14 cellular contexts compared by ENCODE assay signal in genomic region chr10:46397767-46398166, GRCh38. TPM values are rescaled to one million over a fixed set of nuclear protein-coding genes. Genes with fewer than 3 reads are reported as not detected.
DNase-seq lines count a peak whose midpoint lies in the region; TF ChIP-seq lines count a peak whose summit lies in the region.
"Not testable (repeated sequence)": the region's sequence is repeated elsewhere in the genome, so short reads cannot be mapped to it uniquely, and the experiment has no call there.
"Had no signal": no experiment of that assay in that cellular context is flagged by ENCODE, and none has a peak within 500 bp of the region (broad histone marks: within the 10 kb centered on the region; RNA-seq: fewer than 3 reads in every experiment).

No MANE protein-coding gene starts in this region.

- TF ChIP-seq CTCF in choroid plexus epithelial cell (conservative IDR thresholded peaks at IDR 0.05; ENCODE audit: low read depth, low read length); transverse colon (IDR thresholded peaks at IDR 0.05): not testable (repeated sequence)

- not testable (repeated sequence) for H3K9ac ChIP-seq in BLaER1
- peak overlapping the region; percentile 50; the same call in 1 of the 2 replicates for H3K9ac ChIP-seq in HUES64 (ENCODE audit: low read depth, low read length)

- intact Hi-C loops in cardiac septum (cut with DNase I); transverse colon (cut with DNase I; ENCODE audit: low total_unique reads): not testable (repeated sequence)

- not testable (repeated sequence) for H3K4me3 ChIP-seq in BLaER1, transverse colon
- H3K4me3 ChIP-seq in HUES64 (ENCODE audit: low read length) (0 out of 2 replicates have a peak overlapping the region, but pooled peaks have one; percentile 16), choroid plexus epithelial cell (ENCODE audit: low read depth, low read length) (peak overlapping the region; percentile 16)

- not testable (repeated sequence) for TF ChIP-seq EP300 in transverse colon (IDR thresholded peaks at IDR 0.05; ENCODE audit: low read depth)

- TF ChIP-seq POLR2A in transverse colon (IDR thresholded peaks at IDR 0.05): not testable (repeated sequence)

- H3K27ac ChIP-seq in BLaER1; HUES64 (ENCODE audit: low read depth, low read length): not testable (repeated sequence)
- peak overlapping the region in 3 of 4 donors; percentile 23 to 71 (median 39) for H3K27ac ChIP-seq in transverse colon

- H3K4me1 ChIP-seq in BLaER1; HUES64 (ENCODE audit: insufficient read depth, low read length); transverse colon: not testable (repeated sequence)

- not testable (repeated sequence) for H3K9me3 ChIP-seq in BLaER1; HUES64 (ENCODE audit: insufficient read depth, low read depth, low read length); transverse colon

- in situ Hi-C loops in transverse colon (cut with MboI; ENCODE audit: low pct_ligation_motif_present in 1 of 4, low pct_unique_long_range_greater_than_20kb in 1 of 4, low sequenced_read_pairs in 3 of 4): not testable (repeated sequence)

- DNase-seq in activated CD8-positive, alpha-beta memory T cell treated with anti-CD3 and anti-CD28 coated beads, Interleukin-2, amount 50 U/mL, for 48 hours: peak; percentile 53
- DNase-seq in choroid plexus epithelial cell (ENCODE audit: low read depth) (peak; percentile 5), cardiac septum (ENCODE audit: low spot score) (peak; percentile 75), medulla oblongata (ENCODE audit: extremely low spot score) (peak; percentile 1), retina (peak; percentile 14)
- not testable (repeated sequence) for DNase-seq in transverse colon

- not testable (repeated sequence) for H3K27me3 ChIP-seq in BLaER1; HUES64 (ENCODE audit: insufficient read depth, low read length); transverse colon

- H3K36me3 ChIP-seq in BLaER1; HUES64 (ENCODE audit: insufficient read depth, low read length); transverse colon: not testable (repeated sequence)

- 0 out of 2 replicates have a peak overlapping the region, but pooled peaks have one; percentile 34 for H3K4me2 ChIP-seq in BLaER1

- H4K20me1 ChIP-seq in BLaER1: not testable (repeated sequence)

- WGBS in HUES64: 57% methylated on average over 7 of the region's 14 CpGs
- 51% methylated on average over 7 of the region's 14 CpGs; no CpG with 5 or more reads in 1 of the 2 donors for WGBS in transverse colon (ENCODE audit: low coverage in 1 of 2), 2 donors

RNA-seq across cellular contexts. Expression of gene ANXA8L1, which starts 22.2 kb away (rescaled TPM):
- 0.20 TPM for polyA plus RNA-seq in HUES64 (2013, experiment 1 of 2)
- polyA plus RNA-seq in HUES64 (2013, experiment 2 of 2): not detected
- not detected for total RNA-seq in cardiac septum
- total RNA-seq in transverse colon: not detected
- total RNA-seq: A673; activated CD4-positive, alpha-beta T cell treated with anti-CD3 and anti-CD28 coated beads, Interleukin-2, amount 10 ng/mL, durations not matched to agents 24 days and 14 days; activated T-helper 2 cell treated with anti-CD3 and anti-CD28 coated beads, Interferon-gamma antibody, Interleukin-2, Interleukin-4, amounts not matched to agents 10 μg/mL and 5 μg/mL and 100 μg/mL, durations not matched to agents 14 hours and 24 hours and 36 hours; OCI-LY7; SJCRH30; T-helper 17 cell had no signal
